13 cellular contexts compared by ENCODE assay signal in the genomic region with DNA sequence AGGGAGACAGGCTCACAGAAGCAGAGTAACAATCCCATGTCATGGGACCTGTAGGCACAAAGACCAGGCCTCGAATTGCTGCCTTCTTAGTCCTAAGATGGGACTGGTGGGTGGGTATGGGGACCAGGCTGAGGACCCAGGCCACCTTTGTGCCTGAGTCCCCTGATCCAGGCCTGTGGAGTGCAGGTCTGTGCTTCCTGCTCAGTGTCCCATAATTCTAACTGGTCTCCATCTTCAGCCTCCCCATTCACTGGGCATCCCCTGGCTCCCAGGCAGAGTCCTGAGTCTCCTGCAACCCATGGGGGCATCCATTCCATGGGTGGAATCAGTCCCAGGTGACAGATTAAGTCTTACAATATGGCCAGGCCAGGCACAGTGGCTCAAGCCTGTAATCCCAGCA.
DNase-seq lines count a peak whose midpoint lies in the region; ATAC-seq and TF ChIP-seq lines count a peak whose summit lies in the region.
"Had no signal": no experiment of that assay in that cellular context is flagged by ENCODE, and none has a peak within 500 bp of the region (broad histone marks: within the 10 kb centered on the region; RNA-seq: fewer than 3 reads in every experiment).

No MANE protein-coding gene starts in this region.

- peak overlapping the region in 1 of 2 experiments; percentile 46 for H3K18ac ChIP-seq in mesenchymal stem cell (ENCODE audit: low read depth in 1 of 2, low read length in 2 of 2)

- peak overlapping the region; percentile 58 for H2AK5ac ChIP-seq in mesenchymal stem cell (ENCODE audit: low read length, severe bottlenecking)

- H2BK12ac ChIP-seq in mesenchymal stem cell (ENCODE audit: low read length in 2 of 2), result no peak overlapping the region

- H3K79me1 ChIP-seq in mesenchymal stem cell (replicated peaks; ENCODE audit: low read length, poor library complexity, severe bottlenecking), result no peaks in the 10 kb centered on the region

- H3K27ac Mint-ChIP-seq in stimulated activated naive B cell treated with anti-CD40 and anti-IgM and Interleukin-4, amounts not matched to agents 10 μg/mL and 1 μg/mL and 100 μg/mL, for 72 hours, result peak overlapping the region; percentile 25
- H3K27ac Mint-ChIP-seq: B cell had no signal

- H3K9me2 ChIP-seq in MM.1S (replicated peaks; ENCODE audit: insufficient read depth, low read length), result no peaks in the 10 kb centered on the region

- H4K91ac ChIP-seq in mesenchymal stem cell (ENCODE audit: low read length), result peak overlapping the region; percentile 16

- peaks cover 26% of the 10 kb centered on the region for H3F3A ChIP-seq in MM.1S (ENCODE audit: insufficient read depth, low read length)

- H3K4me2 ChIP-seq in MM.1S (ENCODE audit: low read depth, low read length) (no peak overlapping the region), mesenchymal stem cell (ENCODE audit: low read length, poor library complexity, severe bottlenecking) (no peak overlapping the region)

- H2BK15ac ChIP-seq in mesenchymal stem cell (ENCODE audit: low read depth, poor library complexity, severe bottlenecking), result no peak overlapping the region

- H3K27me3 ChIP-seq in MM.1S (replicated peaks; ENCODE audit: insufficient read depth, low read length), result no peaks in the 10 kb centered on the region
- no peaks in the 10 kb centered on the region for H3K27me3 ChIP-seq in SJCRH30
- H3K27me3 ChIP-seq in mesenchymal stem cell (ENCODE audit: control insufficient read depth in 1 of 2, insufficient read depth in 1 of 2, low read length in 2 of 2), result no peaks in the 10 kb centered on the region

- H3K27ac ChIP-seq in MM.1S (ENCODE audit: low read length) (peak overlapping the region; percentile 98; the same call in 1 of the 2 replicates), SJCRH30 (peak overlapping the region; percentile 43), mesenchymal stem cell (ENCODE audit: low read length, poor library complexity, severe bottlenecking) (no peak overlapping the region)

- no peaks in the 10 kb centered on the region for H3K79me2 ChIP-seq in MM.1S (ENCODE audit: low read length)

- no peak for ATAC-seq in stimulated activated naive B cell treated with anti-CD40 and anti-IgM and Interleukin-4, amounts not matched to agents 10 μg/mL and 1 μg/mL and 100 μg/mL, for 72 hours (replicated peaks)
- no peak for ATAC-seq in HG03280 (IDR thresholded peaks at IDR 0.05; ENCODE audit: unreplicated experiment)
- ATAC-seq: K562 had no signal

- no peak for TF ChIP-seq CTCF in MM.1S (IDR thresholded peaks at IDR 0.05; ENCODE audit: low read length)

- peaks cover 4 to 6% of the 10 kb centered on the region in 2 donors for H3K36me3 Mint-ChIP-seq in stimulated activated naive B cell treated with anti-CD40 and anti-IgM and Interleukin-4, amounts not matched to agents 10 μg/mL and 1 μg/mL and 100 μg/mL, for 72 hours
- H3K36me3 Mint-ChIP-seq: CD4-positive, CD25-positive, alpha-beta regulatory T cell had no signal

- H4K8ac ChIP-seq in mesenchymal stem cell (ENCODE audit: low read length), result no peak overlapping the region

- no peaks in the 10 kb centered on the region for H4K20me1 ChIP-seq in MM.1S (ENCODE audit: insufficient read depth, low read length)

- H3K4me1 ChIP-seq in MM.1S (ENCODE audit: low read length), result peaks cover 33% of the 10 kb centered on the region
- peaks cover 8% of the 10 kb centered on the region for H3K4me1 ChIP-seq in SJCRH30
- H3K4me1 ChIP-seq in mesenchymal stem cell (ENCODE audit: control insufficient read depth, insufficient read depth, low read depth, low read length), result peaks cover 24% of the 10 kb centered on the region
- H3K4me1 ChIP-seq: HAP-1 had no signal

- H3K4me3 Mint-ChIP-seq in stimulated activated naive B cell treated with anti-CD40 and anti-IgM and Interleukin-4, amounts not matched to agents 10 μg/mL and 1 μg/mL and 100 μg/mL, for 72 hours, result no peak overlapping the region
- H3K4me3 Mint-ChIP-seq: B cell had no signal

- H3K9me3 ChIP-seq in MM.1S (replicated peaks; ENCODE audit: insufficient read depth, low read length), result no peaks in the 10 kb centered on the region
- H3K9me3 ChIP-seq in SJCRH30 (replicated peaks), result no peaks in the 10 kb centered on the region
- peaks cover 3% of the 10 kb centered on the region for H3K9me3 ChIP-seq in mesenchymal stem cell (ENCODE audit: control insufficient read depth, low read length)
- H3K9me3 ChIP-seq: Caco-2, HAP-1 had no signal

- H3K9me3 Mint-ChIP-seq in stimulated activated naive B cell treated with anti-CD40 and anti-IgM and Interleukin-4, amounts not matched to agents 10 μg/mL and 1 μg/mL and 100 μg/mL, for 72 hours, result peaks cover 0 to 7% of the 10 kb centered on the region in 2 donors

- WGBS in mesenchymal stem cell, result 82% methylated on average over 1 of the region's 1 CpG

- no peak overlapping the region for H2BK120ac ChIP-seq in mesenchymal stem cell (ENCODE audit: low read depth, low read length)

- H3K14ac ChIP-seq in mesenchymal stem cell (ENCODE audit: low read length in 2 of 2), result no peak overlapping the region

- peaks cover 24 to 53% of the 10 kb centered on the region in 2 donors for H3K4me1 Mint-ChIP-seq in stimulated activated naive B cell treated with anti-CD40 and anti-IgM and Interleukin-4, amounts not matched to agents 10 μg/mL and 1 μg/mL and 100 μg/mL, for 72 hours

- H2BK5ac ChIP-seq in mesenchymal stem cell (ENCODE audit: low read depth, low read length, poor library complexity, severe bottlenecking), result no peak overlapping the region

- H3K4ac ChIP-seq in mesenchymal stem cell (ENCODE audit: low read depth in 1 of 2, low read length in 2 of 2), result no peak overlapping the region

- H3K36me3 ChIP-seq in MM.1S (replicated peaks; ENCODE audit: insufficient read depth, low read length) (no peaks in the 10 kb centered on the region), SJCRH30 (no peaks in the 10 kb centered on the region), mesenchymal stem cell (ENCODE audit: control insufficient read depth in 1 of 2, insufficient read depth in 2 of 2, low read depth in 1 of 2, low read length in 2 of 2) (peaks cover 0 to 14% of the 10 kb centered on the region in 2 experiments)
- H3K36me3 ChIP-seq: HAP-1 had no signal

- no peak overlapping the region for H3K23ac ChIP-seq in mesenchymal stem cell (ENCODE audit: low read length in 2 of 2)

- no peak overlapping the region for H3K9ac ChIP-seq in MM.1S (ENCODE audit: low read length)
- no peak overlapping the region for H3K9ac ChIP-seq in mesenchymal stem cell (ENCODE audit: low read length)

- no peaks in the 10 kb centered on the region for H3K27me3 Mint-ChIP-seq in stimulated activated naive B cell treated with anti-CD40 and anti-IgM and Interleukin-4, amounts not matched to agents 10 μg/mL and 1 μg/mL and 100 μg/mL, for 72 hours
- H3K27me3 Mint-ChIP-seq: B cell; CD4-positive, CD25-positive, alpha-beta regulatory T cell had no signal

- no peak for DNase-seq in MM.1S
- DNase-seq in SJCRH30, result no peak
- no peak for DNase-seq in mesenchymal stem cell
- no peak for DNase-seq in stimulated activated naive B cell treated with anti-CD40 and anti-IgM and Interleukin-4, amounts not matched to agents 10 μg/mL and 1 μg/mL and 100 μg/mL, for 72 hours
- DNase-seq in anterior cingulate cortex (lab: John Stamatoyannopoulos, UW), result no peak
- DNase-seq in DMS 273 (lab: John Stamatoyannopoulos, UW; ENCODE audit: unreplicated experiment), result no peak
- DNase-seq: Caco-2; CD4-positive, CD25-positive, alpha-beta regulatory T cell; NCI-H1436 treated with DMSO at 0.1 percent for 48 hours had no signal

- H3K4me3 ChIP-seq in MM.1S (ENCODE audit: low read length), result no peak overlapping the region
- peak overlapping the region; percentile 42 for H3K4me3 ChIP-seq in SJCRH30
- no peak overlapping the region for H3K4me3 ChIP-seq in mesenchymal stem cell (ENCODE audit: insufficient read depth in 1 of 2, low read depth in 1 of 2, low read length in 2 of 2)
- H3K4me3 ChIP-seq: HAP-1, K562 had no signal

- no peak overlapping the region for H2AFZ ChIP-seq in MM.1S (ENCODE audit: low read length)
- no peak overlapping the region for H2AFZ ChIP-seq in mesenchymal stem cell (ENCODE audit: low read depth, low read length)
